15 cellular contexts compared by ENCODE assay signal in the genomic region with DNA sequence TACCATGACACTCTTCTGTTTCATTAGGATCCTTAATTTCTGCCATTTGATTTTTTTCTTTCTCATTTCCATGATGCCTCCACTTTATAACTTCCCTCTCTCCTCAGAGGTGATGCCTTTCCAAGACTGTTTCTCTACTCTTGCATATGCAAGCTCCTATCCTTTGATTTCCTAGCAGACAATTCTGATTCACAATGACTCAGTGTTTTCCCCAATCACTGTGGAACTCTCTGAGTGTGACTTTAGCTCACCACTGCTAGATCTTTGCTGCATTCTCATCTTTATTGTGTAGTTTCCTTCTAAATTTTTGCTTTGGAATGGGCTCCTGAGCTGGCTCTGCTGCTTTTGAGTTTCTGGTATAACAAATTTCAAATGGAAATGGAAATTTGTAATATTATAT.
DNase-seq lines count a peak whose midpoint lies in the region; ATAC-seq and TF ChIP-seq lines count a peak whose summit lies in the region.
"Had no signal": no experiment of that assay in that cellular context is flagged by ENCODE, and none has a peak within 500 bp of the region (broad histone marks: within the 10 kb centered on the region; RNA-seq: fewer than 3 reads in every experiment).

No MANE protein-coding gene starts in this region.

- RAD21 ChIA-PET in HCT116 (lab: Charles Lee; ENCODE audit: low non-redundant PET in 1 of 2, low total read pairs in 2 of 2, uncharacterized antibody in 2 of 2, unreplicated experiment in 2 of 2) = no interaction called here

- H3K4me3 ChIP-seq in ACC112 (ENCODE audit: low read depth, low read length) = no peak overlapping the region
- H3K4me3 ChIP-seq in HCT116 (replicated peaks in 1 of 2; ENCODE audit: low read depth in 1 of 2, low read length in 2 of 2) = no peak overlapping the region; a peak in 1 of 4 replicates
- H3K4me3 ChIP-seq in foreskin fibroblast (ENCODE audit: low read depth in 1 of 2, low read length in 2 of 2) = no peak overlapping the region
- no peak overlapping the region for H3K4me3 ChIP-seq in uterus

- POLR2A ChIA-PET in HCT116 (lab: Charles Lee) = no interaction called here

- CTCF ChIA-PET in HCT116 (lab: Charles Lee) = no interaction called here

- no peak for TF ChIP-seq RAD21 in HCT116 (IDR thresholded peaks at IDR 0.05; ENCODE audit: low read depth)

- H3K9ac ChIP-seq in HCT116 (ENCODE audit: low read length) = no peak overlapping the region

- ATAC-seq in HCT116 = peak; percentile 52; the same call in 1 of the 2 replicates
- no peak for ATAC-seq in HG03280 (IDR thresholded peaks at IDR 0.05; ENCODE audit: unreplicated experiment)
- ATAC-seq: natural killer cell treated with Interleukin-12 subunit alpha and Interleukin-12 subunit beta and Interleukin-15 and Interleukin-18, amount 100 ng/mL, for 72 hours had no signal

- TF ChIP-seq POLR2A in HCT116 (IDR thresholded peaks at IDR 0.05; ENCODE audit: borderline replicate concordance, extremely low read depth, insufficient read depth, insufficient read length) (no peak), uterus (IDR thresholded peaks at IDR 0.05) (no peak)

- H3K27me3 ChIP-seq in ACC112 (ENCODE audit: insufficient read depth, low read length) (no peaks in the 10 kb centered on the region), HCT116 (ENCODE audit: insufficient read depth, low read length) (no peaks in the 10 kb centered on the region), uterus (no peaks in the 10 kb centered on the region)

- no peaks in the 10 kb centered on the region for H4K20me1 ChIP-seq in HCT116 (ENCODE audit: insufficient read depth)

- H3K4me2 ChIP-seq in HCT116 (ENCODE audit: low read length) = peak overlapping the region; percentile 58

- H3K9me3 ChIP-seq in HCT116 (ENCODE audit: control insufficient read depth in 1 of 2, insufficient read depth in 1 of 2, low read depth in 1 of 2, low read length in 2 of 2) (no peaks in the 10 kb centered on the region), uterus (no peaks in the 10 kb centered on the region)

- no peak for TF ChIP-seq CTCF in HCT116 (IDR thresholded peaks at IDR 0.05 in 2 of 3, conservative IDR thresholded peaks at IDR 0.05 in 1 of 3; ENCODE audit: borderline replicate concordance in 1 of 3, insufficient read depth in 1 of 3, low read depth in 2 of 3, low read length in 2 of 3)
- no peak for TF ChIP-seq CTCF in foreskin fibroblast (IDR thresholded peaks at IDR 0.05; ENCODE audit: low read depth, low read length)
- no peak for TF ChIP-seq CTCF in uterus (IDR thresholded peaks at IDR 0.05)

- intact Hi-C loops in HCT116 (cut with micrococcal nuclease) (no loop called here), uterus (cut with DNase I; ENCODE audit: low total_unique reads) (no loop called here)

- no peaks in the 10 kb centered on the region for H3K9me2 ChIP-seq in HCT116 (ENCODE audit: insufficient read depth)

- no TSS peak for BruUV-seq in HCT116 (replicated peaks; lab: Mats Ljungman, UMichigan)

- H3K4me1 ChIP-seq in ACC112 (ENCODE audit: control insufficient read depth, insufficient read depth, low read length, unreplicated experiment) = peaks cover 7% of the 10 kb centered on the region
- H3K4me1 ChIP-seq in HCT116 (ENCODE audit: control insufficient read depth in 1 of 2, insufficient read depth in 2 of 2, low read length in 2 of 2) = peaks cover 0 to 33% of the 10 kb centered on the region in 2 experiments; a peak in 2 of 4 replicates
- H3K4me1 ChIP-seq in uterus = no peaks in the 10 kb centered on the region

- H3K36me3 ChIP-seq in ACC112 (ENCODE audit: insufficient read depth, low read length) (no peaks in the 10 kb centered on the region), HCT116 (ENCODE audit: control insufficient read depth in 1 of 2, insufficient read depth in 2 of 2, low read length in 2 of 2) (no peaks in the 10 kb centered on the region), uterus (no peaks in the 10 kb centered on the region)

- DNase-seq in HCT116 (ENCODE audit: low read depth, low spot score) (peak; percentile 29), amniotic epithelial cell (ENCODE audit: low read depth) (peak; percentile 68), foreskin fibroblast (peak; percentile 74 to 82), GM19240 (ENCODE audit: insufficient read length, low spot score) (no peak), uterus (no peak), HK-2 (ENCODE audit: unreplicated experiment) (no peak)
- DNase-seq: activated CD4-positive, alpha-beta memory T cell treated with anti-CD3 and anti-CD28 coated beads for 36 hours; activated gamma-delta T cell; foreskin melanocyte; NCI-H510A; RPMI8226; small intestine had no signal

- H3K79me2 ChIP-seq in ACC112 (ENCODE audit: control insufficient read depth, insufficient read depth, low read length, unreplicated experiment) (no peaks in the 10 kb centered on the region), HCT116 (ENCODE audit: insufficient read depth, low read length) (no peaks in the 10 kb centered on the region)

- no peak overlapping the region for H2AFZ ChIP-seq in ACC112 (ENCODE audit: low read length, unreplicated experiment)
- peak overlapping the region; percentile 91 for H2AFZ ChIP-seq in HCT116 (ENCODE audit: low read depth, low read length, poor library complexity, severe bottlenecking)

- H3K27ac ChIP-seq in ACC112 (ENCODE audit: low read depth, low read length) = peak overlapping the region; percentile 58
- no peak overlapping the region for H3K27ac ChIP-seq in HCT116 (ENCODE audit: low read depth, low read length)
- no peak overlapping the region for H3K27ac ChIP-seq in uterus

TF ChIP-seq in HCT116, 20 proteins besides CTCF, POLR2A, EP300 and RAD21 (continues in another document):
- no peak for TF ChIP-seq ZFX (IDR thresholded peaks at IDR 0.05)
- TF ChIP-seq CBX3 (IDR thresholded peaks at IDR 0.05; ENCODE audit: low read depth) = peak; percentile 62
- no peak for TF ChIP-seq POLR2AphosphoS5 (IDR thresholded peaks at IDR 0.05; ENCODE audit: low read depth, low read length)
- no peak for TF ChIP-seq EZH2phosphoT487 (IDR thresholded peaks at IDR 0.05; ENCODE audit: borderline replicate concordance)
- no peak for TF ChIP-seq TCF7L2 (IDR thresholded peaks at IDR 0.05; ENCODE audit: borderline replicate concordance, extremely low read depth, insufficient read depth, insufficient read length)
- TF ChIP-seq SRF (IDR thresholded peaks at IDR 0.05; ENCODE audit: low read depth) = no peak
- no peak for TF ChIP-seq SIN3A (IDR thresholded peaks at IDR 0.05; ENCODE audit: low read depth)
- TF ChIP-seq, protein P1, sequence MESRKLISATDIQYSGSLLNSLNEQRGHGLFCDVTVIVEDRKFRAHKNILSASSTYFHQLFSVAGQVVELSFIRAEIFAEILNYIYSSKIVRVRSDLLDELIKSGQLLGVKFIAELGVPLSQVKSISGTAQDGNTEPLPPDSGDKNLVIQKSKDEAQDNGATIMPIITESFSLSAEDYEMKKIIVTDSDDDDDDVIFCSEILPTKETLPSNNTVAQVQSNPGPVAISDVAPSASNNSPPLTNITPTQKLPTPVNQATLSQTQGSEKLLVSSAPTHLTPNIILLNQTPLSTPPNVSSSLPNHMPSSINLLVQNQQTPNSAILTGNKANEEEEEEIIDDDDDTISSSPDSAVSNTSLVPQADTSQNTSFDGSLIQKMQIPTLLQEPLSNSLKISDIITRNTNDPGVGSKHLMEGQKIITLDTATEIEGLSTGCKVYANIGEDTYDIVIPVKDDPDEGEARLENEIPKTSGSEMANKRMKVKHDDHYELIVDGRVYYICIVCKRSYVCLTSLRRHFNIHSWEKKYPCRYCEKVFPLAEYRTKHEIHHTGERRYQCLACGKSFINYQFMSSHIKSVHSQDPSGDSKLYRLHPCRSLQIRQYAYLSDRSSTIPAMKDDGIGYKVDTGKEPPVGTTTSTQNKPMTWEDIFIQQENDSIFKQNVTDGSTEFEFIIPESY (IDR thresholded peaks at IDR 0.05; ENCODE audit: extremely low read depth, insufficient replicate concordance, low read length) = no peak
- TF ChIP-seq SP1 (IDR thresholded peaks at IDR 0.05; ENCODE audit: low read depth) = peak; percentile 52; the same call in 1 of the 2 replicates
- no peak for TF ChIP-seq YY1 (IDR thresholded peaks at IDR 0.05; ENCODE audit: extremely low read depth, insufficient replicate concordance, low read depth, low read length)
- TF ChIP-seq EGR1 (IDR thresholded peaks at IDR 0.05; ENCODE audit: low read depth) = no peak
- no peak for TF ChIP-seq EZH2 (IDR thresholded peaks at IDR 0.05)
- TF ChIP-seq CEBPB (IDR thresholded peaks at IDR 0.05; ENCODE audit: low read depth) = peak; percentile 62
- TF ChIP-seq, protein P2, sequence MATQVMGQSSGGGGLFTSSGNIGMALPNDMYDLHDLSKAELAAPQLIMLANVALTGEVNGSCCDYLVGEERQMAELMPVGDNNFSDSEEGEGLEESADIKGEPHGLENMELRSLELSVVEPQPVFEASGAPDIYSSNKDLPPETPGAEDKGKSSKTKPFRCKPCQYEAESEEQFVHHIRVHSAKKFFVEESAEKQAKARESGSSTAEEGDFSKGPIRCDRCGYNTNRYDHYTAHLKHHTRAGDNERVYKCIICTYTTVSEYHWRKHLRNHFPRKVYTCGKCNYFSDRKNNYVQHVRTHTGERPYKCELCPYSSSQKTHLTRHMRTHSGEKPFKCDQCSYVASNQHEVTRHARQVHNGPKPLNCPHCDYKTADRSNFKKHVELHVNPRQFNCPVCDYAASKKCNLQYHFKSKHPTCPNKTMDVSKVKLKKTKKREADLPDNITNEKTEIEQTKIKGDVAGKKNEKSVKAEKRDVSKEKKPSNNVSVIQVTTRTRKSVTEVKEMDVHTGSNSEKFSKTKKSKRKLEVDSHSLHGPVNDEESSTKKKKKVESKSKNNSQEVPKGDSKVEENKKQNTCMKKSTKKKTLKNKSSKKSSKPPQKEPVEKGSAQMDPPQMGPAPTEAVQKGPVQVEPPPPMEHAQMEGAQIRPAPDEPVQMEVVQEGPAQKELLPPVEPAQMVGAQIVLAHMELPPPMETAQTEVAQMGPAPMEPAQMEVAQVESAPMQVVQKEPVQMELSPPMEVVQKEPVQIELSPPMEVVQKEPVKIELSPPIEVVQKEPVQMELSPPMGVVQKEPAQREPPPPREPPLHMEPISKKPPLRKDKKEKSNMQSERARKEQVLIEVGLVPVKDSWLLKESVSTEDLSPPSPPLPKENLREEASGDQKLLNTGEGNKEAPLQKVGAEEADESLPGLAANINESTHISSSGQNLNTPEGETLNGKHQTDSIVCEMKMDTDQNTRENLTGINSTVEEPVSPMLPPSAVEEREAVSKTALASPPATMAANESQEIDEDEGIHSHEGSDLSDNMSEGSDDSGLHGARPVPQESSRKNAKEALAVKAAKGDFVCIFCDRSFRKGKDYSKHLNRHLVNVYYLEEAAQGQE (IDR thresholded peaks at IDR 0.05; ENCODE audit: low read depth) = no peak
- TF ChIP-seq JUND (IDR thresholded peaks at IDR 0.05) = peak; percentile 49
- TF ChIP-seq, protein P3, sequence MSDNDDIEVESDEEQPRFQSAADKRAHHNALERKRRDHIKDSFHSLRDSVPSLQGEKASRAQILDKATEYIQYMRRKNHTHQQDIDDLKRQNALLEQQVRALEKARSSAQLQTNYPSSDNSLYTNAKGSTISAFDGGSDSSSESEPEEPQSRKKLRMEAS (IDR thresholded peaks at IDR 0.05) = peak; percentile 29; the same call in 1 of the 2 replicates
- TF ChIP-seq ZNF274 (IDR thresholded peaks at IDR 0.05; ENCODE audit: low read depth, low read length) = no peak

Comparison
In these comparisons a context has a peak if more than half of its experiments do, and no peak if none do; other contexts are left out.
1. DNase-seq: peak in HCT116 (single experiment), amniotic epithelial cell (single experiment) and foreskin fibroblast (2 of 2); none in GM19240 (single experiment), uterus (0 of 2) and HK-2 (single experiment).